In the genomic region with DNA sequence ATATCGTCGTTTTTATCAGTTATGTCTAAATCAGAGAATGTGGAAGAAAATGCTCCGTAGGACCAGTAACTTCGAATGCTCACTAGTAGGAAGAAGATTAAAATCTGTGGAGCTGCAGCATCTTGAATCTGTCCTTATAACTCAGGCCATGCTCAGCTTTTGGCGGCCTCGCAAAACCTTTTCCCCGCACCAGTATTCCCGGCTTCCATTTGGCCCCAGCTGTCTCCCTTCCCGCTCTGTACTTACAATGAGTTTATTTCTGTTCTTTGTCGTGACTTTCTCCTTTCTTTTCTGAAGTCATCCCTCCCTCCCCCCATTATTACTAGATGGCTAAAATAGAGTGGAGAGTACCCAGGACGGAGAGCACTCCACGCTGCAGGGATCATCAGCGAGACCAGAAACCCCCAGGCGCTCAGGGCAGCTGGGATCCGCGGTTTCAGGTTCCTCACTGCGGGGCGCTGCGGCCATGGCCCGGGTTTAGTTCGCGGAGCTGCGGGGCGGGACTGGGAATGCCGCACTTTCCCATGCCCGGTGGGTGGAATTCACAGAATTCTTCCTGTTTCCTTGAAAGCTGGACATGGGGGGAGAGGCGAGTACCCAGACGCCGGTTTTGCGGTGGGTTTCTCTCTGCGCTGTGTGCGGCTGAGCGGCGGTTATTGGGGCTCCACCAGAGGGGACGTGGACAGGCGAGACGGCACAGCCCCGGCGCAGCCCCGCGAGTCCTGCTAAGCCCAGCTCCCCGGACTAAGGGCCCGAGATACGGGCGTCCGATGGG, we compare ENCODE assay signal across 15 cellular contexts.
DNase-seq lines count a peak whose midpoint lies in the region; ATAC-seq, FAIRE-seq and TF ChIP-seq lines count a peak whose summit lies in the region.
"Had no signal": no experiment of that assay in that cellular context is flagged by ENCODE, and none has a peak within 500 bp of the region (broad histone marks: within the 10 kb centered on the region; RNA-seq: fewer than 3 reads in every experiment).

No MANE protein-coding gene starts in this region.

- H3K27ac Mint-ChIP-seq in endothelial cell (ENCODE audit: unreplicated experiment) (peak overlapping the region; percentile 18), T-cell (no peak overlapping the region)
- no peak overlapping the region for H3K27ac Mint-ChIP-seq in activated CD4-positive, alpha-beta T cell treated with anti-CD3 and anti-CD28 coated beads, Interleukin-2, amount 10 ng/mL, durations not matched to agents 24 days and 14 days
- H3K27ac Mint-ChIP-seq: activated T-helper 17 cell treated with anti-CD3 and anti-CD28 coated beads, Interleukin-2, amount 50 U/mL, for 72 hours; natural killer cell had no signal

- H3K4me3 Mint-ChIP-seq in endothelial cell (ENCODE audit: unreplicated experiment) (peak overlapping the region; percentile 87), T-cell (no peak overlapping the region)
- no peak overlapping the region for H3K4me3 Mint-ChIP-seq in activated CD4-positive, alpha-beta T cell treated with anti-CD3 and anti-CD28 coated beads, Interleukin-2, amount 10 ng/mL, durations not matched to agents 24 days and 14 days
- H3K4me3 Mint-ChIP-seq: activated T-helper 17 cell treated with anti-CD3 and anti-CD28 coated beads, Interleukin-2, amount 50 U/mL, for 72 hours; natural killer cell had no signal

- TF ChIP-seq POLR2A in GM12892 (IDR thresholded peaks at IDR 0.05; ENCODE audit: low read depth, low read length): no peak

- no peak overlapping the region for H3K27ac ChIP-seq in psoas muscle
- H3K27ac ChIP-seq: SJSA1 had no signal

- DNase-seq in HEK293T (ENCODE audit: extremely low spot score): peak; percentile 4
- DNase-seq in endothelial cell (ENCODE audit: low spot score): peak; percentile 30
- no peak for DNase-seq in kidney epithelial cell (ENCODE audit: low read depth)
- no peak for DNase-seq in psoas muscle
- no peak for DNase-seq in activated T-cell treated with anti-CD3 and anti-CD28 coated beads for 4 hours
- no peak for DNase-seq in T-cell
- DNase-seq in activated CD4-positive, alpha-beta T cell treated with anti-CD3 and anti-CD28 coated beads, Interleukin-2, amount 10 ng/mL, durations not matched to agents 24 days and 14 days: no peak
- no peak for DNase-seq in GM12892 (ENCODE audit: insufficient read length)
- DNase-seq: activated CD4-positive, CD25-positive, alpha-beta regulatory T cell; natural killer cell; NCI-H1105 treated with DMSO at 0.1 percent for 48 hours had no signal

- POLR2A ChIA-PET in HEK293T (lab: Yijun Ruan, JAX) (no interaction called here), T-cell (lab: Charles Lee) (no interaction called here)

- H3K9me3 Mint-ChIP-seq in endothelial cell (ENCODE audit: unreplicated experiment) (peaks cover 20% of the 10 kb centered on the region), T-cell (peaks cover 17 to 35% (median 33%) of the 10 kb centered on the region in 3 donors)
- H3K9me3 Mint-ChIP-seq in activated CD4-positive, alpha-beta T cell treated with anti-CD3 and anti-CD28 coated beads, Interleukin-2, amount 10 ng/mL, durations not matched to agents 24 days and 14 days: peaks cover 26% of the 10 kb centered on the region

- intact Hi-C loops in psoas muscle (cut with DNase I): no loop called here
- intact Hi-C loops in activated CD4-positive, alpha-beta T cell treated with anti-CD3 and anti-CD28 coated beads, Interleukin-2, amount 10 ng/mL, durations not matched to agents 24 days and 14 days (cut with micrococcal nuclease): no loop called here

- WGBS in psoas muscle, 3 donors: 7 to 10% (median 7%) methylated on average over 46 of the region's 46 CpGs

- H3K27me3 ChIP-seq in kidney epithelial cell (ENCODE audit: control insufficient read depth, insufficient read depth, low read length): peaks cover 3% of the 10 kb centered on the region
- H3K27me3 ChIP-seq in psoas muscle (ENCODE audit: insufficient read depth in 3 of 3, low read length in 2 of 3): peaks cover 0 to 4% (median 2%) of the 10 kb centered on the region in 3 donors
- H3K27me3 ChIP-seq: SJSA1 had no signal

- peak overlapping the region; percentile 47 for H3K4me3 ChIP-seq in kidney epithelial cell (ENCODE audit: low read depth, low read length)
- H3K4me3 ChIP-seq in psoas muscle: peak overlapping the region; percentile 15
- H3K4me3 ChIP-seq: SJSA1 had no signal

- H3K4me1 ChIP-seq in psoas muscle: no peaks in the 10 kb centered on the region
- H3K4me1 ChIP-seq: SJSA1 had no signal

- H3K4me1 Mint-ChIP-seq in endothelial cell (ENCODE audit: unreplicated experiment) (no peaks in the 10 kb centered on the region), T-cell (no peaks in the 10 kb centered on the region)
- H3K4me1 Mint-ChIP-seq in activated CD4-positive, alpha-beta T cell treated with anti-CD3 and anti-CD28 coated beads, Interleukin-2, amount 10 ng/mL, durations not matched to agents 24 days and 14 days: no peaks in the 10 kb centered on the region
- H3K4me1 Mint-ChIP-seq: activated T-helper 17 cell treated with anti-CD3 and anti-CD28 coated beads, Interleukin-2, amount 50 U/mL, for 72 hours; natural killer cell had no signal

- CTCF ChIA-PET in HEK293T (lab: Yijun Ruan, JAX) (no interaction called here), T-cell (lab: Charles Lee) (no interaction called here)

- TF ChIP-seq CTCF in endothelial cell (IDR thresholded peaks at IDR 0.05; ENCODE audit: unreplicated experiment): no peak
- TF ChIP-seq CTCF in kidney epithelial cell (IDR thresholded peaks at IDR 0.05; ENCODE audit: insufficient read depth, low read length, poor library complexity, severe bottlenecking): no peak
- no peak for TF ChIP-seq CTCF in psoas muscle (IDR thresholded peaks at IDR 0.05)

- H3K36me3 Mint-ChIP-seq in endothelial cell (ENCODE audit: low read depth, unreplicated experiment): peaks cover 7% of the 10 kb centered on the region
- H3K36me3 Mint-ChIP-seq in T-cell: no peaks in the 10 kb centered on the region
- peaks cover 2% of the 10 kb centered on the region for H3K36me3 Mint-ChIP-seq in activated CD4-positive, alpha-beta T cell treated with anti-CD3 and anti-CD28 coated beads, Interleukin-2, amount 10 ng/mL, durations not matched to agents 24 days and 14 days (ENCODE audit: low read depth)

- no peaks in the 10 kb centered on the region for H3K36me3 ChIP-seq in kidney epithelial cell (ENCODE audit: control insufficient read depth, insufficient read depth, low read length)
- no peaks in the 10 kb centered on the region for H3K36me3 ChIP-seq in psoas muscle (ENCODE audit: insufficient read depth in 1 of 2, low read depth in 1 of 2)
- H3K36me3 ChIP-seq: SJSA1 had no signal

- ATAC-seq in psoas muscle: no peak
- ATAC-seq in T-cell (replicated peaks in 1 of 4): no peak
- ATAC-seq: activated T-helper 17 cell treated with anti-CD3 and anti-CD28 coated beads, Interleukin-2, amount 50 U/mL, for 72 hours; natural killer cell had no signal

- H3K9me3 ChIP-seq in psoas muscle: peaks cover 14% of the 10 kb centered on the region

- FAIRE-seq in GM12892 (lab: Jason Lieb, UNC): no peak
- FAIRE-seq: frontal cortex, G401.6 had no signal

- H3K27me3 Mint-ChIP-seq in endothelial cell (ENCODE audit: unreplicated experiment) (no peaks in the 10 kb centered on the region), T-cell (no peaks in the 10 kb centered on the region)
- H3K27me3 Mint-ChIP-seq in activated CD4-positive, alpha-beta T cell treated with anti-CD3 and anti-CD28 coated beads, Interleukin-2, amount 10 ng/mL, durations not matched to agents 24 days and 14 days: no peaks in the 10 kb centered on the region
- H3K27me3 Mint-ChIP-seq: activated T-helper 17 cell treated with anti-CD3 and anti-CD28 coated beads, Interleukin-2, amount 50 U/mL, for 72 hours had no signal

TF ChIP-seq in HEK293T, 16 proteins besides CTCF, POLR2A, EP300 and RAD21:
- TF ChIP-seq HDGF (IDR thresholded peaks at IDR 0.05; ENCODE audit: borderline replicate concordance) (no peak), BHLHE40 (IDR thresholded peaks at IDR 0.05; ENCODE audit: borderline replicate concordance) (no peak), L3MBTL2 (conservative IDR thresholded peaks at IDR 0.05) (no peak), FOXM1 (IDR thresholded peaks at IDR 0.05; ENCODE audit: borderline replicate concordance) (no peak), ZNF384 (IDR thresholded peaks at IDR 0.05) (no peak), NFRKB (IDR thresholded peaks at IDR 0.05) (no peak), ARNT (IDR thresholded peaks at IDR 0.05) (no peak), CTBP1 (IDR thresholded peaks at IDR 0.05; ENCODE audit: borderline replicate concordance) (no peak), FOXA1 (IDR thresholded peaks at IDR 0.05) (no peak), ELF4 (IDR thresholded peaks at IDR 0.05) (no peak), PKNOX1 (IDR thresholded peaks at IDR 0.05) (no peak), LEF1 (IDR thresholded peaks at IDR 0.05; ENCODE audit: borderline replicate concordance) (no peak)
TF ChIP-seq in HEK293T: peak in this region for 0.

Comparison
In these comparisons a context has a peak if more than half of its experiments do, and no peak if none do; other contexts are left out.
1. DNase-seq: peak in HEK293T (single experiment) and endothelial cell (single experiment); none in kidney epithelial cell (single experiment), psoas muscle (0 of 2), activated T-cell treated with anti-CD3 and anti-CD28 coated beads for 4 hours (single experiment), T-cell (0 of 34), activated CD4-positive, alpha-beta T cell treated with anti-CD3 and anti-CD28 coated beads, Interleukin-2, amount 10 ng/mL, durations not matched to agents 24 days and 14 days (single experiment) and GM12892 (single experiment).